Comparison of ENCODE assay signal across 8 cellular contexts in the genomic region with DNA sequence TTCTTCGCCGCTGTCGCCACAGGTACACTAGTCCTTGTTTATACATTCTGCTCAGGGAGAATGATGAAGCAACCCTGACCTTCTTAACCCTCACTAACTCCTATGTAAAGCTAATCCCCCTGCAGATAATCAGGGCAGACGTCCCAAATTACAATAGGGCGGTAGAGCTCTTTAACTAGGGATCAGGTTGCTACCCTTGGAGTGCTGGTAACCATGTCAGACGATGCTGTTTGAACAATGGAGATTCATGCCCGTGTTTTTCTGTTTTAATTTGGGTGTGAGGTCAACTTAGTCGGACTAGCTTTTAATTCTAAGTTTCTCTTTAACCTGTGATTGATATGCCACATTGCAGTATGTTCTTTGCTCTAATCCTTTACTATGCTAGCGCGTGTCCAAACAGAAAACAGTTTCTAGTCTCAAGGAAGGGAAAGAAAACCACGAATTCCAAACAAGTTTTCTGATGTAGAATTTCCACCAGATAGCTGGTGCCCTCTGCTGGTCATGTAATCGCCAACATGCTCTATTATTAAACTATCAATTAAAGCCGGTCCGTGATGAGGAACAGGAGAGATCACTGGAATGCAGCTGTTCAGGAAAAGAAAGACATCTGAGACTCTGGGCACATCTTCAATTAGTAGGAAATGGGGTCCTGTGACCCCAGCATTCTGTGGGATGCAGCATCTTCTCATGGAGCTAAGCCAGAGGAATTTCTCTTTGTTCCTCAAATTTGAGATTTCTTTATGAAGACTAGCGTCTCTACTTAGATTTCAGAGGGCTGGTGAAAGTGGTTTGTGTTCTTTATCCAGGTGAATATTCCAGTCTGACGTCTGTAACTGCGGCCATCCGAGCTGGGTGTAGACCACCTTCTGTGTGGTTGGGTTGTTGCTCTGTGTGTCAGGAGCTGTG. TPM values are rescaled to one million over a fixed set of nuclear protein-coding genes. Genes with fewer than 3 reads are reported as not detected.
DNase-seq lines count a peak whose midpoint lies in the region; ATAC-seq and TF ChIP-seq lines count a peak whose summit lies in the region.

No MANE protein-coding gene starts in this region.

- H3K36me3 ChIP-seq in breast epithelium (no peaks in the 10 kb centered on the region), iPS-15b (ENCODE audit: control insufficient read depth, insufficient read depth, low read length) (no peaks in the 10 kb centered on the region), gastrocnemius medialis (no peaks in the 10 kb centered on the region)

- H3K9me3 ChIP-seq in breast epithelium (no peaks in the 10 kb centered on the region), iPS-15b (ENCODE audit: control insufficient read depth, insufficient read depth, low read length) (no peaks in the 10 kb centered on the region), gastrocnemius medialis (no peaks in the 10 kb centered on the region)

- in situ Hi-C loops in G401 (cut with HindIII; ENCODE audit: low sequenced_read_pairs) = no loop called here
- in situ Hi-C loops in gastrocnemius medialis (cut with MboI; ENCODE audit: low sequenced_read_pairs in 4 of 4) = loop anchor here in 3 of 4 donors (5.0 kb wide), 2 partner anchors 80 to 85 kb away; no protein-coding TSS in a partner anchor

- no peaks in the 10 kb centered on the region for H3K27me3 ChIP-seq in breast epithelium
- H3K27me3 ChIP-seq in iPS-15b (ENCODE audit: control insufficient read depth, insufficient read depth, low read length) = no peaks in the 10 kb centered on the region
- no peaks in the 10 kb centered on the region for H3K27me3 ChIP-seq in gastrocnemius medialis

- H3K4me3 ChIP-seq in NB4 (ENCODE audit: low read depth, low read length) = peak overlapping the region; percentile 46
- peak overlapping the region; percentile 21 to 26 (median 25) for H3K4me3 ChIP-seq in breast epithelium
- H3K4me3 ChIP-seq in iPS-15b (ENCODE audit: low read depth, low read length) = peak overlapping the region; percentile 33
- peak overlapping the region in 3 of 4 donors; percentile 12 to 38 (median 28) for H3K4me3 ChIP-seq in gastrocnemius medialis

- TF ChIP-seq CTCF in NB4 (IDR thresholded peaks at IDR 0.05; ENCODE audit: low read depth, low read length) (peak; percentile 56), breast epithelium (IDR thresholded peaks at IDR 0.05) (peak; percentile 62 to 83 (median 77)), gastrocnemius medialis (IDR thresholded peaks at IDR 0.05 in 4 of 5, conservative IDR thresholded peaks at IDR 0.05 in 1 of 5) (peak; percentile 81 to 91 (median 83))

- TF ChIP-seq POLR2A in NB4 (IDR thresholded peaks at IDR 0.05; ENCODE audit: extremely low read depth, insufficient read length) = no peak
- no peak for TF ChIP-seq POLR2A in breast epithelium (IDR thresholded peaks at IDR 0.05)
- no peak for TF ChIP-seq POLR2A in gastrocnemius medialis (IDR thresholded peaks at IDR 0.05)

- ATAC-seq in gastrocnemius medialis (peak; percentile 55 to 63), HG03159 (IDR thresholded peaks at IDR 0.05; ENCODE audit: unreplicated experiment) (no peak), HG03108 (IDR thresholded peaks at IDR 0.05; ENCODE audit: unreplicated experiment) (no peak)

- no peak overlapping the region for H3K9ac ChIP-seq in iPS-15b (ENCODE audit: low read depth, low read length)

- peak; percentile 84 for DNase-seq in G401 (ENCODE audit: low spot score)
- DNase-seq in NB4 (ENCODE audit: low read depth) = peak; percentile 67
- DNase-seq in T-helper 1 cell = peak in 4 of 5 donors; percentile 19 to 45 (median 25)
- peak in 1 of 2 donors; percentile 53 for DNase-seq in breast epithelium (ENCODE audit: low spot score in 2 of 2)
- peak; percentile 19 to 27 for DNase-seq in gastrocnemius medialis

- H3K4me1 ChIP-seq in breast epithelium = no peaks in the 10 kb centered on the region
- peaks cover 9% of the 10 kb centered on the region for H3K4me1 ChIP-seq in iPS-15b (ENCODE audit: control insufficient read depth, insufficient read depth, low read length)
- H3K4me1 ChIP-seq in gastrocnemius medialis = no peaks in the 10 kb centered on the region

- H3K27ac ChIP-seq in breast epithelium (no peak overlapping the region), gastrocnemius medialis (no peak overlapping the region)

- intact Hi-C loops in breast epithelium (cut with DNase I; ENCODE audit: low total_unique reads) (loop anchor here (2.0 kb wide), 1 partner anchor 90 kb away; no protein-coding TSS in a partner anchor), gastrocnemius medialis (cut with DNase I; ENCODE audit: low total_unique reads) (loop anchor here (1.0 kb wide), 1 partner anchor 83 kb away; no protein-coding TSS in a partner anchor)

RNA-seq across cellular contexts. Expression of gene VAMP3, which starts 18.3 kb away (rescaled TPM):
- 95.6 and 126 TPM in 2 replicates for total RNA-seq in G401 (2014; rRNA removed; shearing (Covaris generic))
- 100 to 1,000 TPM in 1 of 3 donors, 10 to 100 TPM in 2; 75.7 to 167 (median 81.2) TPM for total RNA-seq in breast epithelium
- total RNA-seq in gastrocnemius medialis = 10 to 100 TPM; 63.7 to 71.2 (median 69.7) TPM

RNA-seq across cellular contexts. Expression of gene PER3, which starts 31.3 kb away (rescaled TPM):
- 15.2 and 23.5 TPM in 2 replicates for total RNA-seq in G401 (2014; rRNA removed; shearing (Covaris generic))
- total RNA-seq in breast epithelium (10 to 100 TPM; 15.4 to 22.9 (median 16.0) TPM), gastrocnemius medialis (1 to 10 TPM; 3.7 to 7.1 (median 5.5) TPM)

Comparison
In these comparisons a context has a peak if more than half of its experiments do, and no peak if none do; other contexts are left out.
1. ATAC-seq: peak in gastrocnemius medialis (2 of 2); none in HG03159 (single experiment) and HG03108 (single experiment).
2. Peak in every context shown above with its lines, with median percentiles within 50 percentile points of each other: H3K4me3 ChIP-seq and CTCF ChIP-seq.